ENCODE assay signal across 18 cellular contexts in genomic region chr6:43105538-43106218, GRCh38.
"Had no signal": no experiment of that assay in that cellular context is flagged by ENCODE, and none has a peak within 500 bp of the region (broad histone marks: within the 10 kb centered on the region; RNA-seq: fewer than 3 reads in every experiment).

No MANE protein-coding gene starts in this region.

- H3K27ac Mint-ChIP-seq: activated B cell treated with CpG ODN at 0.5 μM for 24 hours; activated CD4-positive, alpha-beta T cell treated with anti-CD3 and anti-CD28 coated beads, Interleukin-2, amount 10 ng/mL, durations not matched to agents 24 days and 14 days; activated naive CD4-positive, alpha-beta T cell treated with anti-CD3 and anti-CD28 coated beads, Interleukin-2, amount 10 ng/mL, durations not matched to agents 7 days and 5 days; activated T-helper 2 cell treated with anti-CD3 and anti-CD28 coated beads, Interferon-gamma antibody, Interleukin-2, Interleukin-4, amounts not matched to agents 10 μg/mL and 5 μg/mL and 100 μg/mL, durations not matched to agents 14 hours and 24 hours and 36 hours; stimulated activated naive B cell treated with anti-CD40 and anti-IgM and Interleukin-4, amounts not matched to agents 10 μg/mL and 1 μg/mL and 100 μg/mL, for 72 hours had no signal

- H3K9me3 Mint-ChIP-seq: activated B cell treated with CpG ODN at 0.5 μM for 24 hours; activated CD4-positive, alpha-beta T cell treated with anti-CD3 and anti-CD28 coated beads, Interleukin-2, amount 10 ng/mL, durations not matched to agents 24 days and 14 days; activated naive CD4-positive, alpha-beta T cell treated with anti-CD3 and anti-CD28 coated beads, Interleukin-2, amount 10 ng/mL, durations not matched to agents 7 days and 5 days; activated T-helper 2 cell treated with anti-CD3 and anti-CD28 coated beads, Interferon-gamma antibody, Interleukin-2, Interleukin-4, amounts not matched to agents 10 μg/mL and 5 μg/mL and 100 μg/mL, durations not matched to agents 14 hours and 24 hours and 36 hours; stimulated activated naive B cell treated with anti-CD40 and anti-IgM and Interleukin-4, amounts not matched to agents 10 μg/mL and 1 μg/mL and 100 μg/mL, for 72 hours had no signal

- ATAC-seq: body of pancreas; lower lobe of right lung; stimulated activated naive B cell treated with anti-CD40 and anti-IgM and Interleukin-4, amounts not matched to agents 10 μg/mL and 1 μg/mL and 100 μg/mL, for 72 hours had no signal

- DNase-seq: activated B cell treated with CpG ODN at 0.5 μM for 24 hours; activated CD4-positive, alpha-beta T cell treated with anti-CD3 and anti-CD28 coated beads, Interleukin-2, amount 10 ng/mL, durations not matched to agents 24 days and 14 days; activated naive CD4-positive, alpha-beta T cell treated with anti-CD3 and anti-CD28 coated beads, Interleukin-2, amount 10 ng/mL, durations not matched to agents 7 days and 5 days; adrenal gland; body of pancreas; cerebellar nuclear complex; foreskin fibroblast; left cardiac atrium; lower lobe of right lung; midbrain; small intestine; stimulated activated naive B cell treated with anti-CD40 and anti-IgM and Interleukin-4, amounts not matched to agents 10 μg/mL and 1 μg/mL and 100 μg/mL, for 72 hours; substantia nigra; T1000; upper lobe of left lung had no signal

- H3K36me3 Mint-ChIP-seq: activated naive CD4-positive, alpha-beta T cell treated with anti-CD3 and anti-CD28 coated beads, Interleukin-2, amount 10 ng/mL, durations not matched to agents 7 days and 5 days; stimulated activated naive B cell treated with anti-CD40 and anti-IgM and Interleukin-4, amounts not matched to agents 10 μg/mL and 1 μg/mL and 100 μg/mL, for 72 hours had no signal

- H3K4me1 ChIP-seq: adrenal gland, body of pancreas, esophagus muscularis mucosa, lower lobe of right lung, right atrium auricular region, upper lobe of left lung had no signal

- H3K4me1 Mint-ChIP-seq: activated B cell treated with CpG ODN at 0.5 μM for 24 hours; activated CD4-positive, alpha-beta T cell treated with anti-CD3 and anti-CD28 coated beads, Interleukin-2, amount 10 ng/mL, durations not matched to agents 24 days and 14 days; activated naive CD4-positive, alpha-beta T cell treated with anti-CD3 and anti-CD28 coated beads, Interleukin-2, amount 10 ng/mL, durations not matched to agents 7 days and 5 days; stimulated activated naive B cell treated with anti-CD40 and anti-IgM and Interleukin-4, amounts not matched to agents 10 μg/mL and 1 μg/mL and 100 μg/mL, for 72 hours had no signal

- H3K4me3 ChIP-seq: adrenal gland, body of pancreas, esophagus muscularis mucosa, lower lobe of right lung, right atrium auricular region, upper lobe of left lung had no signal

- H3K27me3 Mint-ChIP-seq: activated B cell treated with CpG ODN at 0.5 μM for 24 hours; stimulated activated naive B cell treated with anti-CD40 and anti-IgM and Interleukin-4, amounts not matched to agents 10 μg/mL and 1 μg/mL and 100 μg/mL, for 72 hours had no signal

- H3K27ac ChIP-seq: adrenal gland, body of pancreas, esophagus muscularis mucosa, lower lobe of right lung, right atrium auricular region, upper lobe of left lung had no signal

- H3K9me3 ChIP-seq: adrenal gland, body of pancreas, esophagus muscularis mucosa, lower lobe of right lung, right atrium auricular region, upper lobe of left lung had no signal

- H3K27me3 ChIP-seq: adrenal gland, body of pancreas, esophagus muscularis mucosa, right atrium auricular region, upper lobe of left lung had no signal

- H3K4me3 Mint-ChIP-seq: activated B cell treated with CpG ODN at 0.5 μM for 24 hours; activated CD4-positive, alpha-beta T cell treated with anti-CD3 and anti-CD28 coated beads, Interleukin-2, amount 10 ng/mL, durations not matched to agents 24 days and 14 days; activated naive CD4-positive, alpha-beta T cell treated with anti-CD3 and anti-CD28 coated beads, Interleukin-2, amount 10 ng/mL, durations not matched to agents 7 days and 5 days; stimulated activated naive B cell treated with anti-CD40 and anti-IgM and Interleukin-4, amounts not matched to agents 10 μg/mL and 1 μg/mL and 100 μg/mL, for 72 hours had no signal

- H3K36me3 ChIP-seq: adrenal gland, esophagus muscularis mucosa, lower lobe of right lung, right atrium auricular region, upper lobe of left lung had no signal
